In the genomic region with DNA sequence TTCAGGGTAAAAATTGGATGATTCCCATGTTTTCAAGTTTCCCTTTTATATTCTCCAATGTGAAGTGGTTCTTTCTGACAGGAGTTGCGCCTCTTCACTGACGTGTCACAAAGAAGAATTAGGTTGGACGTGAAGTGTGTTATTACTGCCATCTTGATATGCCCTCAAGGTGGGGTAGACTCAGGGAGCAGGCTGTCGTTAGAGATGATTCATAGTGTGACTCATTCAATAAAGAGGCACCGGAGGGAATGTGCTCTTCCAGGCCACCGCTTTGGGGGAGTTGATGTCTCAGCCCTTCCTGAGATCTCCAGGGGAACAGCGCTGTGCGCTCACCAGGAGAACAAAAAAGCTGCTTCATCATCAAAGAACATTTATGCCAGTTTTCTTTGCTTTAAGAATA, we compare ENCODE assay signal across 9 cellular contexts. TPM values are rescaled to one million over a fixed set of nuclear protein-coding genes. Genes with fewer than 3 reads are reported as not detected.
DNase-seq lines count a peak whose midpoint lies in the region; ATAC-seq, FAIRE-seq and TF ChIP-seq lines count a peak whose summit lies in the region.
"Had no signal": no experiment of that assay in that cellular context is flagged by ENCODE, and none has a peak within 500 bp of the region (broad histone marks: within the 10 kb centered on the region; RNA-seq: fewer than 3 reads in every experiment).

No MANE protein-coding gene starts in this region.

- peaks cover 51% of the 10 kb centered on the region for H3K4me1 Mint-ChIP-seq in activated T-cell treated with anti-CD3 and anti-CD28 coated beads, Interleukin-2, amount 50 U/mL, for 4 hours (ENCODE audit: low read depth)

- TF ChIP-seq CTCF in GM10248 (IDR thresholded peaks at IDR 0.05; ENCODE audit: control extremely low read depth, extremely low read depth, low read depth, missing control alignments) = no peak

- DNase-seq in NCI-H187 treated with DMSO at 0.1 percent for 48 hours (lab: John Stamatoyannopoulos, UW) (peak; percentile 9), NCI-H187 (lab: John Stamatoyannopoulos, UW) (no peak), NCI-H1436 treated with DMSO at 0.1 percent for 48 hours (lab: John Stamatoyannopoulos, UW) (peak; percentile 66), kidney tubule cell (ENCODE audit: low spot score) (peak; percentile 95), urothelium cell line (ENCODE audit: low spot score) (peak; percentile 95), GM10248 (ENCODE audit: extremely low spot score) (no peak)
- peak; percentile 43 for DNase-seq in activated T-cell treated with anti-CD3 and anti-CD28 coated beads, Interleukin-2, amount 50 U/mL, for 4 hours

- POLR2A ChIA-PET in GM10248 (lab: Yijun Ruan, JAX) = no interaction called here

- no peak overlapping the region for H3K4me3 Mint-ChIP-seq in activated T-cell treated with anti-CD3 and anti-CD28 coated beads, Interleukin-2, amount 50 U/mL, for 4 hours

- H3K9me3 Mint-ChIP-seq in activated T-cell treated with anti-CD3 and anti-CD28 coated beads, Interleukin-2, amount 50 U/mL, for 4 hours = no peaks in the 10 kb centered on the region

- CTCF ChIA-PET in GM10248 (lab: Yijun Ruan, JAX) = interaction anchor here (1.1 to 3.3 kb wide), 3 partner anchors 10 to 297 kb away, joined by 3 to 7 read pairs (median 3); no protein-coding TSS in a partner anchor

- peaks cover under 1% of the 10 kb centered on the region for H3K36me3 Mint-ChIP-seq in activated T-cell treated with anti-CD3 and anti-CD28 coated beads, Interleukin-2, amount 50 U/mL, for 4 hours (ENCODE audit: insufficient read depth)

- H3K27me3 Mint-ChIP-seq in activated T-cell treated with anti-CD3 and anti-CD28 coated beads, Interleukin-2, amount 50 U/mL, for 4 hours (ENCODE audit: low read depth) = no peaks in the 10 kb centered on the region

- peak; percentile 50 for FAIRE-seq in urothelium cell line (lab: Jason Lieb, UNC)

- peak; percentile 63 to 65 for ATAC-seq in activated T-cell treated with anti-CD3 and anti-CD28 coated beads, Interleukin-2, amount 50 U/mL, for 4 hours
- no peak for ATAC-seq in HG03460 (IDR thresholded peaks at IDR 0.05; ENCODE audit: unreplicated experiment)

RNA-seq across cellular contexts. Expression of a gene that starts 3.6 kb away (rescaled TPM):
- 10 to 100 TPM; 38.8 to 44.9 (median 39.3) TPM for total RNA-seq in activated T-cell treated with anti-CD3 and anti-CD28 coated beads, Interleukin-2, amount 50 U/mL, for 4 hours

RNA-seq across cellular contexts. Expression of a gene that starts 43.1 kb away (rescaled TPM):
- total RNA-seq in activated T-cell treated with anti-CD3 and anti-CD28 coated beads, Interleukin-2, amount 50 U/mL, for 4 hours = not detected
- total RNA-seq: ovary had no signal

Comparison
In these comparisons a context has a peak if more than half of its experiments do, and no peak if none do; other contexts are left out.
1. DNase-seq: peak in NCI-H187 treated with DMSO at 0.1 percent for 48 hours (single experiment), NCI-H1436 treated with DMSO at 0.1 percent for 48 hours (single experiment), activated T-cell treated with anti-CD3 and anti-CD28 coated beads, Interleukin-2, amount 50 U/mL, for 4 hours (single experiment), kidney tubule cell (single experiment) and urothelium cell line (single experiment); none in NCI-H187 (0 of 2) and GM10248 (single experiment).